Comparison of ENCODE assay signal across 8 cellular contexts in genomic region chr12:132154341-132154761, GRCh38. TPM values are rescaled to one million over a fixed set of nuclear protein-coding genes. Genes with fewer than 3 reads are reported as not detected.
DNase-seq lines count a peak whose midpoint lies in the region; ATAC-seq lines count a peak whose summit lies in the region.

No MANE protein-coding gene starts in this region.

- no peak for DNase-seq in activated CD8-positive, alpha-beta T cell treated with anti-CD3 and anti-CD28 coated beads, Interleukin-2, amount 10 ng/mL, durations not matched to agents 7 days and 5 days
- peak in 2 of 10 donors; percentile 5 to 61 for DNase-seq in naive thymus-derived CD8-positive, alpha-beta T cell
- DNase-seq in HK-2 (ENCODE audit: unreplicated experiment): no peak
- no peak for DNase-seq in NK-92 treated with Interleukin-12 subunit alpha and Interleukin-12 subunit beta, amount 100 ng/mL, for 24 hours (lab: John Stamatoyannopoulos, UW)
- DNase-seq in activated CD4-positive, alpha-beta T cell treated with anti-CD3 and anti-CD28 coated beads, Interleukin-2, amount 50 U/mL, for 1 hour: no peak
- DNase-seq in dedifferentiated amniotic fluid mesenchymal stem cell (ENCODE audit: extremely low spot score): no peak

- ATAC-seq in GM18511 (IDR thresholded peaks at IDR 0.05; ENCODE audit: unreplicated experiment) (peak; percentile 24), HG02759 (IDR thresholded peaks at IDR 0.05; ENCODE audit: unreplicated experiment) (peak; percentile 6)
- peak; percentile 3 for ATAC-seq in activated CD8-positive, alpha-beta T cell treated with anti-CD3 and anti-CD28 coated beads, Interleukin-2, amount 10 ng/mL, durations not matched to agents 7 days and 5 days
- peak; percentile 7 to 21 for ATAC-seq in naive thymus-derived CD8-positive, alpha-beta T cell

- POLR2A ChIA-PET in activated CD8-positive, alpha-beta T cell treated with anti-CD3 and anti-CD28 coated beads, Interleukin-2, amount 10 ng/mL, durations not matched to agents 7 days and 5 days (lab: Charles Lee): interaction anchor here (0.6 kb wide), 1 partner anchor 119 kb away, joined by 3 read pairs; no protein-coding TSS in a partner anchor
- POLR2A ChIA-PET in naive thymus-derived CD8-positive, alpha-beta T cell (lab: Charles Lee): interaction anchor here (0.5 to 2.8 kb wide), 5 partner anchors 21 to 132 kb away, joined by 3 to 12 read pairs (median 4); no protein-coding TSS in a partner anchor

- no peaks in the 10 kb centered on the region for H3K9me3 Mint-ChIP-seq in activated CD8-positive, alpha-beta T cell treated with anti-CD3 and anti-CD28 coated beads, Interleukin-2, amount 10 ng/mL, durations not matched to agents 7 days and 5 days (ENCODE audit: insufficient read depth)
- no peaks in the 10 kb centered on the region for H3K9me3 Mint-ChIP-seq in naive thymus-derived CD8-positive, alpha-beta T cell

- H3K27ac Mint-ChIP-seq in activated CD8-positive, alpha-beta T cell treated with anti-CD3 and anti-CD28 coated beads, Interleukin-2, amount 10 ng/mL, durations not matched to agents 7 days and 5 days: peak overlapping the region; percentile 46
- H3K27ac Mint-ChIP-seq in naive thymus-derived CD8-positive, alpha-beta T cell: peak overlapping the region in 4 of 10 donors; percentile 16 to 83 (median 73)

- no peaks in the 10 kb centered on the region for H3K36me3 Mint-ChIP-seq in activated CD8-positive, alpha-beta T cell treated with anti-CD3 and anti-CD28 coated beads, Interleukin-2, amount 10 ng/mL, durations not matched to agents 7 days and 5 days (ENCODE audit: low read depth)
- H3K36me3 Mint-ChIP-seq in naive thymus-derived CD8-positive, alpha-beta T cell: no peaks in the 10 kb centered on the region

- no peaks in the 10 kb centered on the region for H3K27me3 Mint-ChIP-seq in activated CD8-positive, alpha-beta T cell treated with anti-CD3 and anti-CD28 coated beads, Interleukin-2, amount 10 ng/mL, durations not matched to agents 7 days and 5 days (ENCODE audit: low read depth)
- H3K27me3 Mint-ChIP-seq in naive thymus-derived CD8-positive, alpha-beta T cell: no peaks in the 10 kb centered on the region

- H3K4me1 Mint-ChIP-seq in activated CD8-positive, alpha-beta T cell treated with anti-CD3 and anti-CD28 coated beads, Interleukin-2, amount 10 ng/mL, durations not matched to agents 7 days and 5 days (ENCODE audit: low read depth): peaks cover 2% of the 10 kb centered on the region
- peaks cover 0 to 5% (median 0%) of the 10 kb centered on the region in 4 donors for H3K4me1 Mint-ChIP-seq in naive thymus-derived CD8-positive, alpha-beta T cell

- H3K4me3 Mint-ChIP-seq in activated CD8-positive, alpha-beta T cell treated with anti-CD3 and anti-CD28 coated beads, Interleukin-2, amount 10 ng/mL, durations not matched to agents 7 days and 5 days: no peak overlapping the region
- peak overlapping the region in 6 of 10 donors; percentile 16 to 65 (median 52) for H3K4me3 Mint-ChIP-seq in naive thymus-derived CD8-positive, alpha-beta T cell

- CTCF ChIA-PET in activated CD8-positive, alpha-beta T cell treated with anti-CD3 and anti-CD28 coated beads, Interleukin-2, amount 10 ng/mL, durations not matched to agents 7 days and 5 days (lab: Charles Lee): interaction anchor here (0.5 to 2.0 kb wide), 16 partner anchors 9 to 484 kb away, joined by 3 to 35 read pairs (median 5); no protein-coding TSS in a partner anchor

RNA-seq across cellular contexts. Expression of gene NOC4L, which starts 10.1 kb away (rescaled TPM):
- 10 to 100 TPM; 32.8 to 34.4 TPM for total RNA-seq in activated CD8-positive, alpha-beta T cell treated with anti-CD3 and anti-CD28 coated beads, Interleukin-2, amount 10 ng/mL, durations not matched to agents 7 days and 5 days
- 10 to 100 TPM; 21.8 to 23.5 TPM for total RNA-seq in naive thymus-derived CD8-positive, alpha-beta T cell
- polyA plus RNA-seq in naive thymus-derived CD8-positive, alpha-beta T cell: 10 to 100 TPM; 20.0 to 31.2 (median 23.7) TPM

RNA-seq across cellular contexts. Expression of gene DDX51, which starts 10.2 kb away (rescaled TPM):
- 10 to 100 TPM; 27.6 to 28.4 TPM for total RNA-seq in activated CD8-positive, alpha-beta T cell treated with anti-CD3 and anti-CD28 coated beads, Interleukin-2, amount 10 ng/mL, durations not matched to agents 7 days and 5 days
- 10 to 100 TPM; 55.7 to 57.9 TPM for total RNA-seq in naive thymus-derived CD8-positive, alpha-beta T cell
- polyA plus RNA-seq in naive thymus-derived CD8-positive, alpha-beta T cell: 10 to 100 TPM in 1 of 3 donors, 1 to 10 TPM in 2; 7.4 to 20.9 (median 7.8) TPM
